Comparison of ENCODE assay signal across 21 cellular contexts in genomic region chr1:204091787-204092312, GRCh38. TPM values are rescaled to one million over a fixed set of nuclear protein-coding genes. Genes with fewer than 3 reads are reported as not detected.
A peak's percentile ranks its signal among the peaks of the same experiment; 100 is the strongest.
DNase-seq lines count a peak whose midpoint lies in the region; ATAC-seq, FAIRE-seq and TF ChIP-seq lines count a peak whose summit lies in the region.
"Had no signal": no experiment of that assay in that cellular context is flagged by ENCODE, and none has a peak within 500 bp of the region (broad histone marks: within the 10 kb centered on the region; RNA-seq: fewer than 3 reads in every experiment).

No MANE protein-coding gene starts in this region.

- H3K4me3 ChIP-seq in HepG2 (replicated peaks in 1 of 3; ENCODE audit: insufficient read depth in 1 of 3, low read depth in 2 of 3, low read length in 3 of 3) (no peak overlapping the region), right lobe of liver (no peak overlapping the region), prostate gland (no peak overlapping the region), uterus (no peak overlapping the region)
- H3K4me3 ChIP-seq: BLaER1 treated with 17β-estradiol and CSF1 and Interleukin-3, amounts not matched to agents 10 nM and 100 nM; GM12878 had no signal

- H3K27me3 ChIP-seq in HepG2 (ENCODE audit: control insufficient read depth in 1 of 2, insufficient read depth in 2 of 2, low read length in 2 of 2) (no peaks in the 10 kb centered on the region), right lobe of liver (no peaks in the 10 kb centered on the region), prostate gland (replicated peaks; ENCODE audit: insufficient read depth) (no peaks in the 10 kb centered on the region), uterus (no peaks in the 10 kb centered on the region)
- H3K27me3 ChIP-seq: BLaER1 treated with 17β-estradiol and CSF1 and Interleukin-3, amounts not matched to agents 10 nM and 100 nM had no signal

- H3K36me3 ChIP-seq in HepG2 (replicated peaks in 1 of 2; ENCODE audit: control insufficient read depth in 1 of 2, insufficient read depth in 2 of 2, low read length in 2 of 2), result peaks cover 0 to 3% of the 10 kb centered on the region in 2 experiments; a peak in 2 of 5 replicates
- H3K36me3 ChIP-seq in right lobe of liver, result no peaks in the 10 kb centered on the region
- no peaks in the 10 kb centered on the region for H3K36me3 ChIP-seq in prostate gland
- no peaks in the 10 kb centered on the region for H3K36me3 ChIP-seq in uterus
- H3K36me3 ChIP-seq: BLaER1 treated with 17β-estradiol and CSF1 and Interleukin-3, amounts not matched to agents 10 nM and 100 nM had no signal

- POLR2A ChIA-PET in HepG2 (lab: Yijun Ruan, JAX), result interaction anchor here (1.8 kb wide), 1 partner anchor 19 kb away, joined by 10 read pairs; the partner anchor contains the start of gene SOX13

- H3K27ac ChIP-seq in HepG2 (ENCODE audit: extremely low read length, insufficient read depth, low read length), result peak overlapping the region; percentile 19
- H3K27ac ChIP-seq in right lobe of liver, result no peak overlapping the region
- peak overlapping the region; percentile 98 for H3K27ac ChIP-seq in prostate gland
- H3K27ac ChIP-seq in uterus, result peak overlapping the region; percentile 94 to 99
- H3K27ac ChIP-seq: BLaER1 treated with 17β-estradiol and CSF1 and Interleukin-3, amounts not matched to agents 10 nM and 100 nM had no signal

- no peaks in the 10 kb centered on the region for H3K36me3 Mint-ChIP-seq in endothelial cell (ENCODE audit: low read depth, unreplicated experiment)
- H3K36me3 Mint-ChIP-seq: IgD-negative memory B cell had no signal

- H3K4me1 ChIP-seq in HepG2 (ENCODE audit: insufficient read depth, low read length) (peaks cover 71% of the 10 kb centered on the region), right lobe of liver (peaks cover 0 to 49% (median 21%) of the 10 kb centered on the region in 4 donors), prostate gland (replicated peaks) (peaks cover 46% of the 10 kb centered on the region), uterus (peaks cover 15 to 54% of the 10 kb centered on the region in 2 donors)

- H3K9me3 ChIP-seq in HepG2 (ENCODE audit: low read length) (no peaks in the 10 kb centered on the region), right lobe of liver (no peaks in the 10 kb centered on the region), prostate gland (no peaks in the 10 kb centered on the region), uterus (no peaks in the 10 kb centered on the region)
- H3K9me3 ChIP-seq: BLaER1 treated with 17β-estradiol and CSF1 and Interleukin-3, amounts not matched to agents 10 nM and 100 nM had no signal

- TF ChIP-seq CTCF in HepG2 (CRISPR knock-in tag; IDR thresholded peaks at IDR 0.05) (no peak), right lobe of liver (IDR thresholded peaks at IDR 0.05) (no peak), endothelial cell (IDR thresholded peaks at IDR 0.05; ENCODE audit: unreplicated experiment) (no peak), prostate gland (IDR thresholded peaks at IDR 0.05) (no peak), uterus (IDR thresholded peaks at IDR 0.05) (no peak)

- DNase-seq in HepG2 (ENCODE audit: low spot score) (no peak), right lobe of liver (no peak), endothelial cell (ENCODE audit: low spot score) (no peak), prostate gland (ENCODE audit: low spot score) (no peak), uterus (no peak), NOMO-1 treated with DMSO at 0.1 percent for 48 hours (lab: John Stamatoyannopoulos, UW; ENCODE audit: unreplicated experiment) (no peak), ecto neural progenitor cell (ENCODE audit: low spot score) (no peak)
- DNase-seq: GDM1, NCI-H1105, NCI-H1694 treated with DMSO at 0.1 percent for 48 hours, NCI-H2107, NCI-H69, OCI-M1, RPMI8226, SIG-M5 had no signal

- FAIRE-seq in HepG2 (lab: Jason Lieb, UNC), result no peak
- FAIRE-seq: A204.1, GM12878, H54 had no signal

- WGBS in HepG2 (ENCODE audit: low lambda C conversion rate), result 91% methylated on average over 5 of the region's 5 CpGs
- 90% methylated on average over 5 of the region's 5 CpGs for WGBS in right lobe of liver (ENCODE audit: insufficient coverage, low coverage, low lambda C conversion rate, missing lambda C conversion rate)
- WGBS in prostate gland, result 81% methylated on average over 5 of the region's 5 CpGs

- H2AFZ ChIP-seq in HepG2 (ENCODE audit: low read length), result no peak overlapping the region

- TF ChIP-seq POLR2A in HepG2 (IDR thresholded peaks at IDR 0.05; ENCODE audit: insufficient read depth in 1 of 2, low read depth in 2 of 2, low read length in 2 of 2) (no peak), right lobe of liver (IDR thresholded peaks at IDR 0.05) (no peak), prostate gland (IDR thresholded peaks at IDR 0.05) (no peak), uterus (IDR thresholded peaks at IDR 0.05) (no peak)

- peaks cover 45% of the 10 kb centered on the region for H3K4me1 Mint-ChIP-seq in endothelial cell (ENCODE audit: unreplicated experiment)
- H3K4me1 Mint-ChIP-seq: IgD-negative memory B cell had no signal

- H3K9ac ChIP-seq in HepG2 (ENCODE audit: insufficient read depth, low read depth, low read length), result no peak overlapping the region
- H3K9ac ChIP-seq: BLaER1 treated with 17β-estradiol and CSF1 and Interleukin-3, amounts not matched to agents 10 nM and 100 nM had no signal

- 0 out of 2 replicates have a peak, but pooled peaks cover 2% of the 10 kb centered on the region for H4K20me1 ChIP-seq in HepG2 (ENCODE audit: insufficient read depth, low read length)

- TF ChIP-seq EP300 in HepG2 (IDR thresholded peaks at IDR 0.05; ENCODE audit: low read depth in 2 of 2, low read length in 2 of 2) (no peak), HepG2 (CRISPR knock-in tag; IDR thresholded peaks at IDR 0.05; ENCODE audit: borderline replicate concordance) (no peak)

- in situ Hi-C loops in HepG2 (cut with HindIII; ENCODE audit: extremely low pct_ligation_motif_present, low pct_unique_long_range_greater_than_20kb), result no loop called here

- H3K27me3 Mint-ChIP-seq in endothelial cell (ENCODE audit: unreplicated experiment), result peaks cover 2% of the 10 kb centered on the region
- H3K27me3 Mint-ChIP-seq: IgD-negative memory B cell had no signal

- no peak overlapping the region for H3K27ac Mint-ChIP-seq in endothelial cell (ENCODE audit: unreplicated experiment)

- H3K4me2 ChIP-seq in HepG2 (ENCODE audit: low read depth, low read length), result no peak overlapping the region
- H3K4me2 ChIP-seq: BLaER1 treated with 17β-estradiol and CSF1 and Interleukin-3, amounts not matched to agents 10 nM and 100 nM had no signal

- no peak for TF ChIP-seq RAD21 in HepG2 (CRISPR knock-in tag; IDR thresholded peaks at IDR 0.05)

- ATAC-seq in HepG2, result no peak
- ATAC-seq in right lobe of liver, result no peak
- ATAC-seq in HG03095 (IDR thresholded peaks at IDR 0.05; ENCODE audit: unreplicated experiment), result no peak
- ATAC-seq: GM12878 had no signal

- no TSS peak for BruUV-seq in HepG2 (replicated peaks; lab: Mats Ljungman, UMichigan)

- intact Hi-C loops in HepG2 (cut with micrococcal nuclease; ENCODE audit: unreplicated experiment) (loop anchor here (2.0 kb wide), 1 partner anchor 17 kb away; no protein-coding TSS in a partner anchor), right lobe of liver (cut with DNase I) (no loop called here), prostate gland (cut with DNase I) (no loop called here), uterus (cut with DNase I; ENCODE audit: low total_unique reads) (no loop called here)

- H3K9me3 Mint-ChIP-seq in endothelial cell (ENCODE audit: unreplicated experiment), result no peaks in the 10 kb centered on the region
- H3K9me3 Mint-ChIP-seq: IgD-negative memory B cell had no signal

- peak overlapping the region; percentile 1 for H3K4me3 Mint-ChIP-seq in endothelial cell (ENCODE audit: unreplicated experiment)
- H3K4me3 Mint-ChIP-seq: IgD-negative memory B cell had no signal

- CTCF ChIA-PET in HepG2 (lab: Yijun Ruan, JAX; ENCODE audit: low intra/inter-chr PET ratio, low total read pairs), result no interaction called here

- peaks cover 90% of the 10 kb centered on the region for H3K79me2 ChIP-seq in HepG2 (ENCODE audit: insufficient read depth, low read length)

RNA-seq across cellular contexts. Expression of gene SOX13, which starts 18.9 kb away (rescaled TPM):
- total RNA-seq in HepG2 (2016; rRNA removed; fragmentation: Illumina TruSeq; extraction: Trizol) (9.3 and 13.3 TPM in 2 replicates), right lobe of liver (10 to 100 TPM; 12.5 to 29.1 (median 17.1) TPM), endothelial cell (ENCODE audit: unreplicated experiment) (107 TPM), prostate gland (10 to 100 TPM; 91.9 to 95.9 TPM), uterus (100 to 1,000 TPM in 1 of 4 donors, 10 to 100 TPM in 3; 15.7 to 139 (median 37.9) TPM)
- 19.4 and 23.0 TPM in 2 replicates for total RNA-seq in HepG2 (2016; cell fraction: cytosol; rRNA removed; fragmentation: Illumina TruSeq; extraction: Trizol; ENCODE audit: low read depth)
- 9.5 and 12.4 TPM in 2 replicates for total RNA-seq in HepG2 (2016; cell fraction: insoluble cytoplasmic fraction; rRNA removed; fragmentation: Illumina TruSeq; extraction: Trizol)
- total RNA-seq in HepG2 (2016; cell fraction: membrane; rRNA removed; fragmentation: Illumina TruSeq; extraction: Trizol), result 7.5 and 8.0 TPM in 2 replicates
- 11.8 and 12.5 TPM in 2 replicates for total RNA-seq in HepG2 (2016; cell fraction: nucleus; rRNA removed; fragmentation: Illumina TruSeq; extraction: Trizol)
- polyA plus RNA-seq in HepG2 (2011; rRNA removed), result 15.8 and 19.0 TPM in 2 replicates
- polyA plus RNA-seq in HepG2 (2011; cell fraction: cytosol; rRNA removed), result 11.5 and 12.7 TPM in 2 replicates
- polyA plus RNA-seq in HepG2 (2011; cell fraction: nucleus; rRNA removed), result 51.5 and 56.0 TPM in 2 replicates
- polyA plus RNA-seq in HepG2 (2012), result 12.2 and 14.5 TPM in 2 replicates
- 1.2 and 1.3 TPM in 2 replicates for polyA plus RNA-seq in HepG2 (2016; cell fraction: cytosol; fragmentation: Illumina TruSeq; extraction: Trizol; ENCODE audit: low read depth)
- 12.0 and 16.7 TPM in 2 replicates for polyA plus RNA-seq in HepG2 (2016; cell fraction: insoluble cytoplasmic fraction; fragmentation: Illumina TruSeq; extraction: Trizol; ENCODE audit: low read depth)
- polyA plus RNA-seq in HepG2 (2016; cell fraction: membrane; fragmentation: Illumina TruSeq; extraction: Trizol; ENCODE audit: low read depth), result 3.4 and 3.9 TPM in 2 replicates
- 29.9 and 34.7 TPM in 2 replicates for polyA plus RNA-seq in HepG2 (2016; cell fraction: nucleus; fragmentation: Illumina TruSeq; extraction: Trizol; ENCODE audit: insufficient read depth, low read depth)
- polyA minus RNA-seq in HepG2 (2011; rRNA and poly(A)+ RNA removed; ENCODE audit: low replicate concordance), result 50.6 and 65.9 TPM in 2 replicates
- polyA minus RNA-seq in HepG2 (2011; cell fraction: cytosol; rRNA and poly(A)+ RNA removed), result 12.0 and 12.7 TPM in 2 replicates
- 40.8 and 41.1 TPM in 2 replicates for polyA minus RNA-seq in HepG2 (2011; cell fraction: nucleus; rRNA and poly(A)+ RNA removed)

RNA-seq across cellular contexts. Expression of gene ETNK2, which starts 60.0 kb away (rescaled TPM):
- total RNA-seq in HepG2 (2016; rRNA removed; fragmentation: Illumina TruSeq; extraction: Trizol) (35.3 and 42.8 TPM in 2 replicates), right lobe of liver (100 to 1,000 TPM in 3 of 6 experiments, 10 to 100 TPM in 3; 30.9 to 231 (median 98.9) TPM), endothelial cell (ENCODE audit: unreplicated experiment) (15.9 TPM), prostate gland (10 to 100 TPM; 25.3 to 84.5 TPM), uterus (10 to 100 TPM in 3 of 4 donors, 1 to 10 TPM in 1; 2.3 to 23.9 (median 13.9) TPM)
- 44.9 and 55.4 TPM in 2 replicates for total RNA-seq in HepG2 (2016; cell fraction: cytosol; rRNA removed; fragmentation: Illumina TruSeq; extraction: Trizol; ENCODE audit: low read depth)
- 31.7 and 40.5 TPM in 2 replicates for total RNA-seq in HepG2 (2016; cell fraction: insoluble cytoplasmic fraction; rRNA removed; fragmentation: Illumina TruSeq; extraction: Trizol)
- total RNA-seq in HepG2 (2016; cell fraction: membrane; rRNA removed; fragmentation: Illumina TruSeq; extraction: Trizol), result 91.7 and 102 TPM in 2 replicates
- 18.1 and 22.1 TPM in 2 replicates for total RNA-seq in HepG2 (2016; cell fraction: nucleus; rRNA removed; fragmentation: Illumina TruSeq; extraction: Trizol)
- polyA plus RNA-seq in HepG2 (2011; rRNA removed), result 15.5 and 23.4 TPM in 2 replicates
- polyA plus RNA-seq in HepG2 (2011; cell fraction: cytosol; rRNA removed), result 13.9 and 23.8 TPM in 2 replicates
- polyA plus RNA-seq in HepG2 (2011; cell fraction: nucleus; rRNA removed), result 5.6 and 10.0 TPM in 2 replicates
- polyA plus RNA-seq in HepG2 (2012), result 18.2 and 18.3 TPM in 2 replicates
- 63.9 and 73.6 TPM in 2 replicates for polyA plus RNA-seq in HepG2 (2016; cell fraction: cytosol; fragmentation: Illumina TruSeq; extraction: Trizol; ENCODE audit: low read depth)
- polyA plus RNA-seq in HepG2 (2016; cell fraction: insoluble cytoplasmic fraction; fragmentation: Illumina TruSeq; extraction: Trizol; ENCODE audit: low read depth), result 38.8 and 47.8 TPM in 2 replicates
- polyA plus RNA-seq in HepG2 (2016; cell fraction: membrane; fragmentation: Illumina TruSeq; extraction: Trizol; ENCODE audit: low read depth), result 98.0 and 100 TPM in 2 replicates
- 24.8 and 26.8 TPM in 2 replicates for polyA plus RNA-seq in HepG2 (2016; cell fraction: nucleus; fragmentation: Illumina TruSeq; extraction: Trizol; ENCODE audit: insufficient read depth, low read depth)
- polyA minus RNA-seq in HepG2 (2011; rRNA and poly(A)+ RNA removed; ENCODE audit: low replicate concordance), result 1.9 and 16.9 TPM in 2 replicates
- polyA minus RNA-seq in HepG2 (2011; cell fraction: cytosol; rRNA and poly(A)+ RNA removed), result 6.6 and 10.3 TPM in 2 replicates
- polyA minus RNA-seq in HepG2 (2011; cell fraction: nucleus; rRNA and poly(A)+ RNA removed), result 4.9 and 9.0 TPM in 2 replicates
- total RNA-seq: GM12878 had no signal

Comparison
In these comparisons a context has a peak if more than half of its experiments do, and no peak if none do; other contexts are left out.
1. H3K27ac ChIP-seq: peak in HepG2 (single experiment), prostate gland (2 of 2) and uterus (2 of 2); none in right lobe of liver (0 of 3).